8 cellular contexts compared by ENCODE assay signal in the genomic region with DNA sequence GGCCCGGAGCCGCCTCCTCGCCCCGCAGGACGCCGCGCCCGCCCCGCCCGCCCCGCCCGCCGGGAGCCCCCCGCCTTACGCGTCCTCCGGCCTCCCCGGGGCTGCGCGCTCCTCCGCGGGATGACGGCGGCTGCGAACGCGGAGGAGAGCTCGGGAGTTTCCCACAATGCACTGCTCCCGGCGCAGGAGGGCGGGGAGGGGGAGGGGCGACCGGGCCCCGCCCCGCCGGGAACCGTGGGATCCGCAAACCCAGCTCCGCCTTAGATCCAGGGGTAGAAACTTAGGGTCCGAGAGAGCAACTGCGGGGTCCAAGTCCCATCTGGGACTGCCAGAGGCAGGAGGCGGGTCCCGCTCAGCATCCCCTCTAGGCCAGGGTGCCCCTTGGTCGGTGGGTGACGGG. TPM values are rescaled to one million over a fixed set of nuclear protein-coding genes. Genes with fewer than 3 reads are reported as not detected.
DNase-seq lines count a peak whose midpoint lies in the region; ATAC-seq and TF ChIP-seq lines count a peak whose summit lies in the region.

Gene CEND1 (minus strand): TSS at position 140 of the 400 bp plus-strand sequence. CDS start 1,514 bp downstream, outside the sequence.

- no peaks in the 10 kb centered on the region for H3K9me2 ChIP-seq in neural cell (ENCODE audit: insufficient read depth, low read length)

- peaks cover 6% of the 10 kb centered on the region for H3K79me2 ChIP-seq in neural cell (replicated peaks; ENCODE audit: insufficient read depth, low read length)

- peak within 1 kb of the TSS; percentile 79 for H3K9ac ChIP-seq in neural cell (ENCODE audit: low read length)

- WGBS in suprapubic skin: 33% methylated on average over 1 of the region's 45 CpGs

- H3F3A ChIP-seq in neural cell (ENCODE audit: insufficient read depth, low read length, poor library complexity, severe bottlenecking): no peaks in the 10 kb centered on the region

- ATAC-seq in HG03439 (IDR thresholded peaks at IDR 0.05; ENCODE audit: unreplicated experiment): no peak

- H3K36me3 ChIP-seq in neural cell (ENCODE audit: insufficient read depth, low read length) (no peaks in the 10 kb centered on the region), suprapubic skin (peaks cover 15% of the 10 kb centered on the region)

- H2AFZ ChIP-seq in neural cell (ENCODE audit: low read depth, low read length): no peak within 1 kb of the TSS

- POLR2A ChIA-PET in GM10248 (lab: Yijun Ruan, JAX): interaction anchor here (0.5 to 1.1 kb wide), 2 partner anchors 30 to 451 kb away, joined by 3 to 6 read pairs; no protein-coding TSS in a partner anchor

- TF ChIP-seq EP300 in neural cell (conservative IDR thresholded peaks at IDR 0.05; ENCODE audit: poor library complexity, severe bottlenecking) (no peak), suprapubic skin (IDR thresholded peaks at IDR 0.05) (no peak)

- no peaks in the 10 kb centered on the region for H4K20me1 ChIP-seq in neural cell (ENCODE audit: insufficient read depth)

- H3K4me1 ChIP-seq in suprapubic skin: peaks cover 14% of the 10 kb centered on the region

- H3K4me3 ChIP-seq in neural cell (ENCODE audit: low read length) (peak within 1 kb of the TSS; percentile 83), suprapubic skin (no peak within 1 kb of the TSS)

- peak within 1 kb of the TSS; percentile 85 for H3K4me2 ChIP-seq in neural cell (ENCODE audit: low read length)

- CTCF ChIA-PET in GM10248 (lab: Yijun Ruan, JAX): interaction anchor here (2.5 kb wide), 1 partner anchor 12 kb away, joined by 10 read pairs; the partner anchor contains the start of gene GATD1

- no peak for TF ChIP-seq RAD21 in neural cell (conservative IDR thresholded peaks at IDR 0.05)

- TF ChIP-seq CTCF in GM10248 (IDR thresholded peaks at IDR 0.05; ENCODE audit: control extremely low read depth, extremely low read depth, low read depth, missing control alignments) (no peak), neural cell (IDR thresholded peaks at IDR 0.05; ENCODE audit: poor library complexity, severe bottlenecking) (no peak), suprapubic skin (IDR thresholded peaks at IDR 0.05) (no peak)

- H3K27ac ChIP-seq in caudate nucleus (ENCODE audit: low read depth, low read length) (peak within 1 kb of the TSS; percentile 67), neural cell (ENCODE audit: low read length) (peak within 1 kb of the TSS; percentile 30), suprapubic skin (no peak within 1 kb of the TSS)

- H3K9me3 ChIP-seq in neural cell (ENCODE audit: low read length) (no peaks in the 10 kb centered on the region), suprapubic skin (no peaks in the 10 kb centered on the region)

- no peak for TF ChIP-seq POLR2A in suprapubic skin (IDR thresholded peaks at IDR 0.05)

- DNase-seq in GM10248 (ENCODE audit: extremely low spot score) (peak; percentile 81), NCI-H748 treated with DMSO at 0.1 percent for 48 hours (lab: John Stamatoyannopoulos, UW) (peak; percentile 57), caudate nucleus (lab: John Stamatoyannopoulos, UW) (peak in 52 of 61 donors; percentile 16 to 85 (median 67)), suprapubic skin (ENCODE audit: low spot score in 2 of 2) (no peak), posterior vena cava (ENCODE audit: low spot score) (no peak), HuH-7 (ENCODE audit: low spot score) (no peak)

- H3K27me3 ChIP-seq in neural cell (ENCODE audit: insufficient read depth, low read depth, low read length) (no peaks in the 10 kb centered on the region), suprapubic skin (peaks cover 13% of the 10 kb centered on the region)

- intact Hi-C loops in posterior vena cava (cut with DNase I): loop anchor here in 1 of 2 donors (10.0 kb wide), 1 partner anchor 125 kb away; no protein-coding TSS in a partner anchor

TF ChIP-seq in neural cell, 6 proteins besides CTCF, POLR2A, EP300 and RAD21:
- TF ChIP-seq TAF1 (IDR thresholded peaks at IDR 0.05; ENCODE audit: low read depth): peak; percentile 69
- TF ChIP-seq SMC3 (conservative IDR thresholded peaks at IDR 0.05; ENCODE audit: poor library complexity): no peak
- TF ChIP-seq MXI1 (conservative IDR thresholded peaks at IDR 0.05; ENCODE audit: poor library complexity, severe bottlenecking): no peak
- peak; percentile 76 for TF ChIP-seq POLR2AphosphoS5 (IDR thresholded peaks at IDR 0.05)

RNA-seq across cellular contexts. Expression of gene CEND1, which starts in this region (rescaled TPM):
- 11.8 and 16.2 TPM in 2 replicates for polyA plus RNA-seq in neural cell
- 11.8 and 11.9 TPM in 2 replicates for polyA minus RNA-seq in neural cell
- total RNA-seq in suprapubic skin (not detected), posterior vena cava (not detected)

Comparison
In these comparisons a context has a peak if more than half of its experiments do, and no peak if none do; other contexts are left out.
1. DNase-seq: peak in GM10248 (single experiment), NCI-H748 treated with DMSO at 0.1 percent for 48 hours (single experiment) and caudate nucleus (52 of 61); none in suprapubic skin (0 of 2), posterior vena cava (single experiment) and HuH-7 (single experiment).